In the genomic region with DNA sequence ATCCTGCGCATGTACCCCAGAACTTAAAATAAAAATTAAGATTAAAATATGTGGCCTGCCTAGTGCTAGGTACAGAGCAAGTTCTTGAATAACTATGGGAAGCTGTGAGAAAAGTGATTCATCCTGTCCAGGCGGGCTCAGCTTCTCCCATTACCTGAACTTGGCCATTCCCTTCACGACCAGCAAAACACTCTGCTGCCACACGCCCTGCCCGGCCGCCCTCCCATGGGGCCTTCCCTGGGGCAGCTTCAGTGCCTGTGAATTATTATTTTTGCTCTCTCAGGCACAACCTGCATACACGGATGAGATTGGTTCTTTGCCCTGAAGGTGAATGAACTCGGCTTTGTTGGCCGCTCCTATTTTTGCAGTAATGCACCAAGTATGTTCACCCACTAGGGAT, we compare ENCODE assay signal across 21 cellular contexts.
DNase-seq lines count a peak whose midpoint lies in the region; ATAC-seq and TF ChIP-seq lines count a peak whose summit lies in the region.
"Had no signal": no experiment of that assay in that cellular context is flagged by ENCODE, and none has a peak within 500 bp of the region (broad histone marks: within the 10 kb centered on the region; RNA-seq: fewer than 3 reads in every experiment).

No MANE protein-coding gene starts in this region.

- H2AFZ ChIP-seq in neuronal stem cell (ENCODE audit: low read length), result no peak overlapping the region
- H2AFZ ChIP-seq: GM23338 had no signal

- no peak overlapping the region for H3K23ac ChIP-seq in neuronal stem cell (ENCODE audit: low read depth, low read length, poor library complexity)

- peak; percentile 9 for DNase-seq in activated CD4-positive, alpha-beta memory T cell treated with anti-CD3 and anti-CD28 coated beads, Interleukin-2, amount 10 ng/mL, durations not matched to agents 7 days and 5 days
- no peak for DNase-seq in activated CD4-positive, alpha-beta memory T cell treated with anti-CD3 and anti-CD28 coated beads for 36 hours
- peak; percentile 22 for DNase-seq in epithelial cell of proximal tubule (ENCODE audit: low read depth)
- DNase-seq in kidney glomerular epithelial cell (lab: John Stamatoyannopoulos, UW), result peak; percentile 52
- no peak for DNase-seq in neuronal stem cell (ENCODE audit: low spot score)
- no peak for DNase-seq in ecto neural progenitor cell (ENCODE audit: low spot score)
- DNase-seq in effector memory CD8-positive, alpha-beta T cell, result no peak
- DNase-seq: AML-193; Caco-2; CD4-positive, alpha-beta T cell; DMS153; DMS79; GF-D8; HFFc6; IMR-90 had no signal

- WGBS in neuronal stem cell (ENCODE audit: extremely low coverage in 2 of 2, insufficient read length in 2 of 2, insufficient replicate concordance in 1 of 2), 2 donors, result no CpG with 5 or more reads among the region's 9 CpGs

- H4K8ac ChIP-seq in neuronal stem cell (ENCODE audit: low read depth, low read length), result no peak overlapping the region

- no peak overlapping the region for H2AK5ac ChIP-seq in neuronal stem cell (ENCODE audit: low read depth, low read length)

- no peak overlapping the region for H3K9ac ChIP-seq in neuronal stem cell (ENCODE audit: low read depth, low read length, poor library complexity)

- H3K36me3 ChIP-seq in neuronal stem cell (replicated peaks in 1 of 2; ENCODE audit: control insufficient read depth in 2 of 2, insufficient read depth in 2 of 2, low read length in 2 of 2), result no peaks in the 10 kb centered on the region

- no peak overlapping the region for H4K91ac ChIP-seq in neuronal stem cell (ENCODE audit: low read depth, low read length, poor library complexity)

- no peak for TF ChIP-seq CTCF in epithelial cell of proximal tubule (conservative IDR thresholded peaks at IDR 0.05; ENCODE audit: low read depth, low read length)

- no peak overlapping the region for H3K27ac Mint-ChIP-seq in activated CD4-positive, alpha-beta memory T cell treated with anti-CD3 and anti-CD28 coated beads, Interleukin-2, amount 10 ng/mL, durations not matched to agents 7 days and 5 days
- H3K27ac Mint-ChIP-seq in activated CD4-positive, alpha-beta memory T cell treated with anti-CD3 and anti-CD28 coated beads for 36 hours, result no peak overlapping the region
- H3K27ac Mint-ChIP-seq in effector memory CD8-positive, alpha-beta T cell, result no peak overlapping the region
- H3K27ac Mint-ChIP-seq: CD4-positive, alpha-beta T cell; GM23338; HFFc6 had no signal

- CTCF ChIA-PET in activated CD4-positive, alpha-beta memory T cell treated with anti-CD3 and anti-CD28 coated beads, Interleukin-2, amount 10 ng/mL, durations not matched to agents 7 days and 5 days (lab: Charles Lee), result no interaction called here
- CTCF ChIA-PET in activated CD4-positive, alpha-beta memory T cell treated with anti-CD3 and anti-CD28 coated beads for 36 hours (lab: Charles Lee), result no interaction called here

- H3K4me1 ChIP-seq in neuronal stem cell (ENCODE audit: control insufficient read depth in 2 of 2, insufficient read depth in 1 of 2, low read depth in 1 of 2, low read length in 2 of 2), result peaks cover 0 to 10% of the 10 kb centered on the region in 2 donors
- H3K4me1 ChIP-seq: A549, Caco-2 had no signal

- no peaks in the 10 kb centered on the region for H3K4me1 Mint-ChIP-seq in activated CD4-positive, alpha-beta memory T cell treated with anti-CD3 and anti-CD28 coated beads, Interleukin-2, amount 10 ng/mL, durations not matched to agents 7 days and 5 days
- H3K4me1 Mint-ChIP-seq in activated CD4-positive, alpha-beta memory T cell treated with anti-CD3 and anti-CD28 coated beads for 36 hours (ENCODE audit: low read depth), result no peaks in the 10 kb centered on the region
- H3K4me1 Mint-ChIP-seq in effector memory CD8-positive, alpha-beta T cell (ENCODE audit: low read depth in 2 of 2), result no peaks in the 10 kb centered on the region

- H3K4me2 ChIP-seq in neuronal stem cell (ENCODE audit: insufficient read depth, low read length, poor library complexity, severe bottlenecking), result no peak overlapping the region
- H3K4me2 ChIP-seq: A549, GM23338 had no signal

- no peaks in the 10 kb centered on the region for H3K9me3 Mint-ChIP-seq in activated CD4-positive, alpha-beta memory T cell treated with anti-CD3 and anti-CD28 coated beads, Interleukin-2, amount 10 ng/mL, durations not matched to agents 7 days and 5 days
- peaks cover 2% of the 10 kb centered on the region for H3K9me3 Mint-ChIP-seq in activated CD4-positive, alpha-beta memory T cell treated with anti-CD3 and anti-CD28 coated beads for 36 hours
- H3K9me3 Mint-ChIP-seq in effector memory CD8-positive, alpha-beta T cell, result no peaks in the 10 kb centered on the region
- H3K9me3 Mint-ChIP-seq: CD4-positive, alpha-beta T cell; GM23338 had no signal

- H2BK5ac ChIP-seq in neuronal stem cell (ENCODE audit: low read length), result no peak overlapping the region

- H3K79me1 ChIP-seq in neuronal stem cell (ENCODE audit: low read depth, low read length), result no peaks in the 10 kb centered on the region

- no peaks in the 10 kb centered on the region for H3K27me3 Mint-ChIP-seq in activated CD4-positive, alpha-beta memory T cell treated with anti-CD3 and anti-CD28 coated beads, Interleukin-2, amount 10 ng/mL, durations not matched to agents 7 days and 5 days
- no peaks in the 10 kb centered on the region for H3K27me3 Mint-ChIP-seq in activated CD4-positive, alpha-beta memory T cell treated with anti-CD3 and anti-CD28 coated beads for 36 hours
- H3K27me3 Mint-ChIP-seq in effector memory CD8-positive, alpha-beta T cell, result peaks cover 10 to 23% of the 10 kb centered on the region in 2 donors

- ATAC-seq in GM19452 (IDR thresholded peaks at IDR 0.05; ENCODE audit: unreplicated experiment), result no peak
- ATAC-seq in effector memory CD8-positive, alpha-beta T cell (replicated peaks), result no peak
- ATAC-seq: A549, GM23338, HCT116 had no signal

- no peak overlapping the region for H3K27ac ChIP-seq in neuronal stem cell (replicated peaks; ENCODE audit: low read length)
- H3K27ac ChIP-seq: 22Rv1, A549, C4-2B had no signal

- H3K14ac ChIP-seq in neuronal stem cell (ENCODE audit: low read length), result no peak overlapping the region

- no peak overlapping the region for H2BK120ac ChIP-seq in neuronal stem cell (ENCODE audit: low read depth, low read length)

- no peak overlapping the region for H3K4me3 ChIP-seq in epithelial cell of proximal tubule (ENCODE audit: low read depth, low read length)
- no peak overlapping the region for H3K4me3 ChIP-seq in neuronal stem cell (ENCODE audit: low read length in 2 of 2)
- H3K4me3 ChIP-seq: A549, GM23338 had no signal

- H3K27me3 ChIP-seq in neuronal stem cell (ENCODE audit: control insufficient read depth in 3 of 3, insufficient read depth in 3 of 3, low read depth in 1 of 3, low read length in 3 of 3), result no peaks in the 10 kb centered on the region

- intact Hi-C loops in activated CD4-positive, alpha-beta memory T cell treated with anti-CD3 and anti-CD28 coated beads for 36 hours (cut with micrococcal nuclease), result no loop called here

- POLR2A ChIA-PET in activated CD4-positive, alpha-beta memory T cell treated with anti-CD3 and anti-CD28 coated beads, Interleukin-2, amount 10 ng/mL, durations not matched to agents 7 days and 5 days (lab: Charles Lee), result no interaction called here
- POLR2A ChIA-PET in activated CD4-positive, alpha-beta memory T cell treated with anti-CD3 and anti-CD28 coated beads for 36 hours (lab: Charles Lee), result no interaction called here

- H3K18ac ChIP-seq in neuronal stem cell (ENCODE audit: low read length), result peak overlapping the region; percentile 81

- H3K4me3 Mint-ChIP-seq in activated CD4-positive, alpha-beta memory T cell treated with anti-CD3 and anti-CD28 coated beads, Interleukin-2, amount 10 ng/mL, durations not matched to agents 7 days and 5 days, result no peak overlapping the region
- no peak overlapping the region for H3K4me3 Mint-ChIP-seq in activated CD4-positive, alpha-beta memory T cell treated with anti-CD3 and anti-CD28 coated beads for 36 hours
- no peak overlapping the region for H3K4me3 Mint-ChIP-seq in effector memory CD8-positive, alpha-beta T cell
- H3K4me3 Mint-ChIP-seq: CD4-positive, alpha-beta T cell; GM23338; HFFc6 had no signal

- no peak overlapping the region for H3K4ac ChIP-seq in neuronal stem cell (ENCODE audit: low read length)

- H2BK12ac ChIP-seq in neuronal stem cell (ENCODE audit: low read length), result no peak overlapping the region

- H3K9me3 ChIP-seq in neuronal stem cell (replicated peaks in 1 of 2; ENCODE audit: control insufficient read depth in 2 of 2, insufficient read depth in 1 of 2, low read depth in 1 of 2, low read length in 2 of 2), result peaks cover 0 to 3% of the 10 kb centered on the region in 2 donors
- H3K9me3 ChIP-seq: A549, Caco-2 had no signal

- H3K36me3 Mint-ChIP-seq in activated CD4-positive, alpha-beta memory T cell treated with anti-CD3 and anti-CD28 coated beads, Interleukin-2, amount 10 ng/mL, durations not matched to agents 7 days and 5 days (ENCODE audit: low read depth), result no peaks in the 10 kb centered on the region
- H3K36me3 Mint-ChIP-seq in activated CD4-positive, alpha-beta memory T cell treated with anti-CD3 and anti-CD28 coated beads for 36 hours, result no peaks in the 10 kb centered on the region
- peaks cover 3% of the 10 kb centered on the region for H3K36me3 Mint-ChIP-seq in effector memory CD8-positive, alpha-beta T cell (ENCODE audit: insufficient read depth)

- H2BK15ac ChIP-seq in neuronal stem cell (ENCODE audit: low read length), result no peak overlapping the region

Comparison
In these comparisons a context has a peak if more than half of its experiments do, and no peak if none do; other contexts are left out.
1. DNase-seq: peak in activated CD4-positive, alpha-beta memory T cell treated with anti-CD3 and anti-CD28 coated beads, Interleukin-2, amount 10 ng/mL, durations not matched to agents 7 days and 5 days (single experiment), epithelial cell of proximal tubule (single experiment) and kidney glomerular epithelial cell (single experiment); none in activated CD4-positive, alpha-beta memory T cell treated with anti-CD3 and anti-CD28 coated beads for 36 hours (single experiment), neuronal stem cell (single experiment), ecto neural progenitor cell (single experiment) and effector memory CD8-positive, alpha-beta T cell (0 of 3).